ENCODE assay signal across 7 cellular contexts in genomic region chr2:166242309-166242708, GRCh38.
"Had no signal": no experiment of that assay in that cellular context is flagged by ENCODE, and none has a peak within 500 bp of the region (broad histone marks: within the 10 kb centered on the region; RNA-seq: fewer than 3 reads in every experiment).

No MANE protein-coding gene starts in this region.

- H3K4me3 Mint-ChIP-seq: IgD-negative memory B cell had no signal

- H3K4me3 ChIP-seq: K562 had no signal

- H3K36me3 Mint-ChIP-seq: IgD-negative memory B cell had no signal

- H3K4me1 Mint-ChIP-seq: IgD-negative memory B cell had no signal

- ATAC-seq: K562 had no signal

- FAIRE-seq: HTR-8/SVneo, K562 had no signal

- DNase-seq: IMR-90, KBM-7, KG1 had no signal

- H3K27me3 Mint-ChIP-seq: IgD-negative memory B cell had no signal

- H3K27ac Mint-ChIP-seq: IgD-negative memory B cell had no signal

- H3K27ac ChIP-seq: HL-60 had no signal
